In the genomic region with DNA sequence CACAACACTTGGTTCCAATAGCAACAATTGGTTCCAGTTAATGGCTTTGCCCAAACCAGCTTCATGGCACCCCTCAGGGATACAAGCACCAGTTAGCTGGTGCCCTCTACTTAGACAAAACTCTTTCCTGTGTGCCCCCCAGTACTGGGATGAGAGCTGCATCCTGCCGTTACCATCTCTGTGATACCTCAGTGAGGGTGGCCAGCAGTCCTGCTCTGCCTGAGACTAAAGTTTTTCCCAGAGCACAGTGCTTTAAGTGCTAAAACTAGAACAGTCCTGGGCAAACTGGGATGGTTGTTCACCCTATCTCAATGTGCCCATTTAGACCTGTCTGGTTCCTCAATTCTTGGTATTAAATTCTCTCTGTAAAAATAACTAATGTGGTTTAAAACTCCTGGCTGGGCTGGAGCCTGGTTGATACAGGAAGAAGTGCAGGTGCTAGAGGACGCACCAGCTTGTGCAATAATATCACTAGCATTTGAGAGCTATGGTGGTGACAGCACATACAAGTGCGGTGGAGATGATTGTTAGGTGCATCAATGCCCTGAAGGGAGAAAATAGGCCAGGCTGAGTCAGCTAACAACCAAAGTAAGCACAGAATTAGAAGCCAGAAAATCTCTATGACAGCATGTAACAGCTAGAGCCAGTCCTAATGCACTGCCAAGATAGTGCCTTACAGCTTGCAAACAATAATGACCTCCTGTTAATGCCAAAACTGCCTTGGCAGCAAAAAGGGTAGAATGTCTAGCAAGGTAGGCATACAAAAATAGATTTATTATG, we compare ENCODE assay signal across 11 cellular contexts.
DNase-seq lines count a peak whose midpoint lies in the region; ATAC-seq, FAIRE-seq and TF ChIP-seq lines count a peak whose summit lies in the region.
"Had no signal": no experiment of that assay in that cellular context is flagged by ENCODE, and none has a peak within 500 bp of the region (broad histone marks: within the 10 kb centered on the region; RNA-seq: fewer than 3 reads in every experiment).

No MANE protein-coding gene starts in this region.

- FAIRE-seq in keratinocyte (lab: Jason Lieb, UNC), result peak; percentile 97
- FAIRE-seq: frontal cortex had no signal

- no peaks in the 10 kb centered on the region for H3K4me1 Mint-ChIP-seq in activated CD8-positive, alpha-beta T cell treated with anti-CD3 and anti-CD28 coated beads, Interleukin-2, amount 10 ng/mL, durations not matched to agents 7 days and 5 days (ENCODE audit: low read depth)
- H3K4me1 Mint-ChIP-seq in activated CD8-positive, alpha-beta T cell treated with anti-CD3 and anti-CD28 coated beads for 36 hours (ENCODE audit: low read depth), result no peaks in the 10 kb centered on the region

- no peaks in the 10 kb centered on the region for H3K9me3 Mint-ChIP-seq in activated CD8-positive, alpha-beta T cell treated with anti-CD3 and anti-CD28 coated beads, Interleukin-2, amount 10 ng/mL, durations not matched to agents 7 days and 5 days (ENCODE audit: insufficient read depth)
- no peaks in the 10 kb centered on the region for H3K9me3 Mint-ChIP-seq in activated CD8-positive, alpha-beta T cell treated with anti-CD3 and anti-CD28 coated beads for 36 hours

- no peak overlapping the region for H3K4me2 ChIP-seq in keratinocyte (ENCODE audit: control insufficient read depth, extremely low read depth, insufficient read depth, low read depth, low read length)

- dilution Hi-C loops in keratinocyte (cut with MboI; ENCODE audit: extremely low pct_ligation_motif_present, low sequenced_read_pairs), result no loop called here

- TF ChIP-seq CTCF in activated CD8-positive, alpha-beta T cell treated with anti-CD3 and anti-CD28 coated beads for 36 hours (IDR thresholded peaks at IDR 0.05), result no peak
- TF ChIP-seq CTCF in keratinocyte (optimal IDR thresholded peaks at IDR 0.05 in 1 of 3, IDR thresholded peaks at IDR 0.05 in 1 of 3, conservative IDR thresholded peaks at IDR 0.05 in 1 of 3; ENCODE audit: extremely low read depth in 1 of 3, insufficient read depth in 2 of 3, low read length in 3 of 3), result no peak
- no peak for TF ChIP-seq CTCF in thoracic aorta (IDR thresholded peaks at IDR 0.05)
- TF ChIP-seq CTCF in GM13977 (IDR thresholded peaks at IDR 0.05; ENCODE audit: extremely low read depth, insufficient read depth, missing control alignments), result no peak

- intact Hi-C loops in activated CD8-positive, alpha-beta T cell treated with anti-CD3 and anti-CD28 coated beads for 36 hours (cut with micrococcal nuclease), result no loop called here

- no peaks in the 10 kb centered on the region for H3K36me3 Mint-ChIP-seq in activated CD8-positive, alpha-beta T cell treated with anti-CD3 and anti-CD28 coated beads, Interleukin-2, amount 10 ng/mL, durations not matched to agents 7 days and 5 days (ENCODE audit: low read depth)
- no peaks in the 10 kb centered on the region for H3K36me3 Mint-ChIP-seq in activated CD8-positive, alpha-beta T cell treated with anti-CD3 and anti-CD28 coated beads for 36 hours (ENCODE audit: low read depth)

- H3K27ac ChIP-seq in keratinocyte (ENCODE audit: control insufficient read depth, insufficient read depth, low read length) (no peak overlapping the region), thoracic aorta (peak overlapping the region in 1 of 2 donors; percentile 43)
- H3K27ac ChIP-seq: neutrophil had no signal

- peaks cover 7% of the 10 kb centered on the region for H3K27me3 Mint-ChIP-seq in activated CD8-positive, alpha-beta T cell treated with anti-CD3 and anti-CD28 coated beads, Interleukin-2, amount 10 ng/mL, durations not matched to agents 7 days and 5 days (ENCODE audit: low read depth)
- peaks cover 6% of the 10 kb centered on the region for H3K27me3 Mint-ChIP-seq in activated CD8-positive, alpha-beta T cell treated with anti-CD3 and anti-CD28 coated beads for 36 hours

- in situ Hi-C loops in GM13977 (cut with MboI; ENCODE audit: low pct_unique_long_range_greater_than_20kb, low sequenced_read_pairs, unreplicated experiment), result no loop called here

- H3K27me3 ChIP-seq in adipocyte (replicated peaks; ENCODE audit: control insufficient read depth, insufficient read depth, low read length) (peaks cover 22% of the 10 kb centered on the region), keratinocyte (ENCODE audit: control insufficient read depth, extremely low read depth, insufficient read depth, low read length) (peaks cover 24% of the 10 kb centered on the region), thoracic aorta (replicated peaks; ENCODE audit: insufficient read depth) (no peaks in the 10 kb centered on the region)
- H3K27me3 ChIP-seq: neutrophil had no signal

- no peak overlapping the region for H3K4me3 Mint-ChIP-seq in activated CD8-positive, alpha-beta T cell treated with anti-CD3 and anti-CD28 coated beads, Interleukin-2, amount 10 ng/mL, durations not matched to agents 7 days and 5 days
- H3K4me3 Mint-ChIP-seq in activated CD8-positive, alpha-beta T cell treated with anti-CD3 and anti-CD28 coated beads for 36 hours, result no peak overlapping the region

- no peak overlapping the region for H2AFZ ChIP-seq in keratinocyte (ENCODE audit: control insufficient read depth, low read length)

- peak; percentile 9 for DNase-seq in activated CD8-positive, alpha-beta T cell treated with anti-CD3 and anti-CD28 coated beads, Interleukin-2, amount 10 ng/mL, durations not matched to agents 7 days and 5 days
- DNase-seq in activated CD8-positive, alpha-beta T cell treated with anti-CD3 and anti-CD28 coated beads for 36 hours, result no peak
- DNase-seq in adipocyte (ENCODE audit: low read depth) (peak; percentile 3), keratinocyte (ENCODE audit: low read depth, low spot score) (peak; percentile 78), thoracic aorta (ENCODE audit: low spot score) (no peak), GM13977 (ENCODE audit: low spot score) (no peak)
- DNase-seq: stimulated activated CD4-positive, alpha-beta T cell treated with anti-CD3 and anti-CD28 coated beads, Interleukin-15, amount 100 ng/mL, for 24 hours had no signal

- H3K9me3 ChIP-seq in adipocyte (ENCODE audit: control insufficient read depth, low read length) (peaks cover 17% of the 10 kb centered on the region), keratinocyte (ENCODE audit: control insufficient read depth, low read depth, low read length) (no peaks in the 10 kb centered on the region), thoracic aorta (no peaks in the 10 kb centered on the region)
- H3K9me3 ChIP-seq: neutrophil had no signal

- no peaks in the 10 kb centered on the region for H3K79me2 ChIP-seq in keratinocyte (ENCODE audit: control insufficient read depth, insufficient read depth, low read length)

- H3K4me1 ChIP-seq in adipocyte (ENCODE audit: control insufficient read depth, insufficient read depth, low read length), result peaks cover 4% of the 10 kb centered on the region
- peaks cover 16% of the 10 kb centered on the region for H3K4me1 ChIP-seq in keratinocyte (ENCODE audit: control insufficient read depth, extremely low read depth, insufficient read depth, low read length)
- H3K4me1 ChIP-seq in thoracic aorta (ENCODE audit: control insufficient read depth in 1 of 2, low read depth in 2 of 2), result peaks cover 0 to 30% of the 10 kb centered on the region in 2 donors

- no peak for ATAC-seq in activated CD8-positive, alpha-beta T cell treated with anti-CD3 and anti-CD28 coated beads, Interleukin-2, amount 10 ng/mL, durations not matched to agents 7 days and 5 days
- no peak for ATAC-seq in activated CD8-positive, alpha-beta T cell treated with anti-CD3 and anti-CD28 coated beads for 36 hours
- peak; percentile 59 for ATAC-seq in thoracic aorta (ENCODE audit: insufficient number of reproducible peaks, low FRiP score, low read depth)
- no peak for ATAC-seq in GM19328 (IDR thresholded peaks at IDR 0.05; ENCODE audit: unreplicated experiment)
- no peak for ATAC-seq in HG02763 (IDR thresholded peaks at IDR 0.05; ENCODE audit: unreplicated experiment)

- H3K27ac Mint-ChIP-seq in activated CD8-positive, alpha-beta T cell treated with anti-CD3 and anti-CD28 coated beads, Interleukin-2, amount 10 ng/mL, durations not matched to agents 7 days and 5 days, result no peak overlapping the region
- H3K27ac Mint-ChIP-seq in activated CD8-positive, alpha-beta T cell treated with anti-CD3 and anti-CD28 coated beads for 36 hours, result no peak overlapping the region

- H3K36me3 ChIP-seq in adipocyte (ENCODE audit: control insufficient read depth, insufficient read depth, low read length, severe bottlenecking), result no peaks in the 10 kb centered on the region
- H3K36me3 ChIP-seq in keratinocyte (ENCODE audit: control insufficient read depth in 2 of 2, extremely low read depth in 1 of 2, insufficient read depth in 2 of 2, low read length in 2 of 2), result no peaks in the 10 kb centered on the region
- no peaks in the 10 kb centered on the region for H3K36me3 ChIP-seq in thoracic aorta
- H3K36me3 ChIP-seq: neutrophil had no signal

- no peaks in the 10 kb centered on the region for H4K20me1 ChIP-seq in keratinocyte (ENCODE audit: control insufficient read depth, extremely low read depth, insufficient read depth, low read length)

- H3K9ac ChIP-seq in adipocyte (ENCODE audit: low read length) (no peak overlapping the region), keratinocyte (ENCODE audit: control insufficient read depth, extremely low read depth, insufficient read depth, low read length) (no peak overlapping the region)

- POLR2A ChIA-PET in activated CD8-positive, alpha-beta T cell treated with anti-CD3 and anti-CD28 coated beads, Interleukin-2, amount 10 ng/mL, durations not matched to agents 7 days and 5 days (lab: Charles Lee), result no interaction called here
- POLR2A ChIA-PET in activated CD8-positive, alpha-beta T cell treated with anti-CD3 and anti-CD28 coated beads for 36 hours (lab: Charles Lee), result no interaction called here

- H3K9me1 ChIP-seq in keratinocyte (ENCODE audit: control insufficient read depth, extremely low read depth, insufficient read depth, low read length), result peaks cover 2% of the 10 kb centered on the region

- H3K4me3 ChIP-seq in adipocyte (ENCODE audit: low read length), result no peak overlapping the region
- no peak overlapping the region for H3K4me3 ChIP-seq in keratinocyte (ENCODE audit: control insufficient read depth in 2 of 3, extremely low read depth in 1 of 3, insufficient read depth in 2 of 3, low read depth in 1 of 3, low read length in 3 of 3)
- H3K4me3 ChIP-seq in thoracic aorta, result no peak overlapping the region

- CTCF ChIA-PET in activated CD8-positive, alpha-beta T cell treated with anti-CD3 and anti-CD28 coated beads, Interleukin-2, amount 10 ng/mL, durations not matched to agents 7 days and 5 days (lab: Charles Lee), result no interaction called here
- CTCF ChIA-PET in activated CD8-positive, alpha-beta T cell treated with anti-CD3 and anti-CD28 coated beads for 36 hours (lab: Charles Lee), result interaction anchor here (0.7 kb wide), 1 partner anchor 15 kb away, joined by 3 read pairs; no protein-coding TSS in a partner anchor

Comparison
In these comparisons a context has a peak if more than half of its experiments do, and no peak if none do; other contexts are left out.
1. DNase-seq: peak in activated CD8-positive, alpha-beta T cell treated with anti-CD3 and anti-CD28 coated beads, Interleukin-2, amount 10 ng/mL, durations not matched to agents 7 days and 5 days (single experiment), adipocyte (single experiment) and keratinocyte (single experiment); none in activated CD8-positive, alpha-beta T cell treated with anti-CD3 and anti-CD28 coated beads for 36 hours (single experiment), thoracic aorta (single experiment) and GM13977 (single experiment).